ENCODE assay signal across 1 cellular context in the genomic region with DNA sequence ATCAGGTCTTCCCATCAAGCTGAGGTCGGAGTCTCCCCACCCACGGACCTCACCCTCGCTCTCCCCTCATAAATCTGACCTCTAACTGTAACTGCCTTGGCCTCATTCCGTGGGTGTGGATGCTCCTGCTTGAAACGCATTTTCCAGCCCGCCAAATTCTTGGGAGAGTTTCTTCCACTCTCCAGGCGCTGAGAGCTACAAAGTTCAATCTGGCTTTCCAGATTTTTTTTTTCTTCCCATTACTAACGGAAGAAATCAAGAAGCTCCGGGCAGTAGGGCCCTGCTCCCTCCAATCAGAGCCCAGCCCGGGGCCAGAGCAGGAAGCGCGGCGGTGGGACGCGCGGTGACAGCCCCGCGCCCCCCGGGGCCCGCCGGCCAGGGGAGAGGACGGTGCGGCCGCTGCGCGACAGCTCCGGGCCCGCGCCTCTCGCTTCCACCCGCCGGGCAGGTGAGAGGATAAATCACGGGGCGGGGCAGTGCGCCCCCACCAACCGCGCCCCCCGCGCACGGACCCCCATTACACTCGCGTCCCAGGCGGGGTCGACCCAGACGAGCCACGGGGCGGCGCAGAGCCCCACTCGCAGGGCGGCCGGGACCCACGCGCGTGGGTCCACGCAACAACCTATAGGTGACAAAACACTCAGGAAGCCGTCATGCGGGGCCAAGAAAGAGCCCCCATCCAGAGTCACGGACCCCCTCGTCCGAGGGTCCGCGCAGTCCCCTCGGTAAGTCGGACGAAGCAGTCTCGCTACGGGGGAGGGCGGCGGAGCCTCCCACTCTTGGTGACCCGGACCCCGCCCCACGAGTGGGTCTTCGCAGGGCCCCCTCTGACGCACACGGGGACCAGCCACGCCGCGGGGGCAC.
TF ChIP-seq lines count a peak whose summit lies in the region.

No MANE protein-coding gene starts in this region.

TF ChIP-seq in GM12878, 131 proteins besides CTCF, POLR2A, EP300 and RAD21:
- TF ChIP-seq SIN3A (IDR thresholded peaks at IDR 0.05; ENCODE audit: low read depth, low read length) (no peak), HSF1 (IDR thresholded peaks at IDR 0.05; ENCODE audit: low read depth, low read length) (no peak)
